Comparison of ENCODE assay signal across 8 cellular contexts in genomic region chr11:117179048-117179999, GRCh38.
DNase-seq lines count a peak whose midpoint lies in the region; ATAC-seq and TF ChIP-seq lines count a peak whose summit lies in the region.

No MANE protein-coding gene starts in this region.

- no peaks in the 10 kb centered on the region for H3K9me3 Mint-ChIP-seq in T-helper 1 cell treated with Interleukin-12 subunit alpha and Interleukin-12 subunit beta and Interleukin-4 antibody, amounts not matched to agents 30 μg/mL and 1 μg/mL, for 36 hours

- DNase-seq in Ammon's horn (ENCODE audit: low spot score) (peak; percentile 43), cardiac fibroblast (ENCODE audit: low read depth in 2 of 2) (peak; percentile 62 to 71), left kidney (ENCODE audit: low read depth, low spot score) (peak; percentile 66)
- peak in 2 of 3 donors; percentile 15 to 19 for DNase-seq in stimulated activated CD4-positive, alpha-beta T cell treated with anti-CD3 and anti-CD28 coated beads, TNF-alpha, amount 100 ng/mL, for 1 hour (ENCODE audit: low read depth in 3 of 3, low spot score in 1 of 3)

- ATAC-seq in GM19035 (IDR thresholded peaks at IDR 0.05; ENCODE audit: unreplicated experiment) (peak; percentile 39), HG03354 (IDR thresholded peaks at IDR 0.05; ENCODE audit: poor library complexity, severe bottlenecking, unreplicated experiment) (peak; percentile 37), GM19328 (IDR thresholded peaks at IDR 0.05; ENCODE audit: unreplicated experiment) (no peak)

- no peaks in the 10 kb centered on the region for H3K27me3 Mint-ChIP-seq in T-helper 1 cell treated with Interleukin-12 subunit alpha and Interleukin-12 subunit beta and Interleukin-4 antibody, amounts not matched to agents 30 μg/mL and 1 μg/mL, for 36 hours (ENCODE audit: low read depth)

- peaks cover 27% of the 10 kb centered on the region for H3K4me1 Mint-ChIP-seq in T-helper 1 cell treated with Interleukin-12 subunit alpha and Interleukin-12 subunit beta and Interleukin-4 antibody, amounts not matched to agents 30 μg/mL and 1 μg/mL, for 36 hours (ENCODE audit: low read depth)

- H3K4me3 Mint-ChIP-seq in T-helper 1 cell treated with Interleukin-12 subunit alpha and Interleukin-12 subunit beta and Interleukin-4 antibody, amounts not matched to agents 30 μg/mL and 1 μg/mL, for 36 hours = peak overlapping the region; percentile 95

- H3K36me3 Mint-ChIP-seq in T-helper 1 cell treated with Interleukin-12 subunit alpha and Interleukin-12 subunit beta and Interleukin-4 antibody, amounts not matched to agents 30 μg/mL and 1 μg/mL, for 36 hours (ENCODE audit: low read depth) = peaks cover 7% of the 10 kb centered on the region

- TF ChIP-seq CTCF in cardiac fibroblast (IDR thresholded peaks at IDR 0.05; ENCODE audit: low read depth, low read length) = no peak

- peak overlapping the region; percentile 81 for H3K4me3 ChIP-seq in cardiac fibroblast (replicated peaks in 1 of 2; ENCODE audit: low read depth in 2 of 2, low read length in 2 of 2)

- H3K27ac Mint-ChIP-seq in T-helper 1 cell treated with Interleukin-12 subunit alpha and Interleukin-12 subunit beta and Interleukin-4 antibody, amounts not matched to agents 30 μg/mL and 1 μg/mL, for 36 hours = peak overlapping the region; percentile 91
